Comparison of ENCODE assay signal across 17 cellular contexts in the genomic region with DNA sequence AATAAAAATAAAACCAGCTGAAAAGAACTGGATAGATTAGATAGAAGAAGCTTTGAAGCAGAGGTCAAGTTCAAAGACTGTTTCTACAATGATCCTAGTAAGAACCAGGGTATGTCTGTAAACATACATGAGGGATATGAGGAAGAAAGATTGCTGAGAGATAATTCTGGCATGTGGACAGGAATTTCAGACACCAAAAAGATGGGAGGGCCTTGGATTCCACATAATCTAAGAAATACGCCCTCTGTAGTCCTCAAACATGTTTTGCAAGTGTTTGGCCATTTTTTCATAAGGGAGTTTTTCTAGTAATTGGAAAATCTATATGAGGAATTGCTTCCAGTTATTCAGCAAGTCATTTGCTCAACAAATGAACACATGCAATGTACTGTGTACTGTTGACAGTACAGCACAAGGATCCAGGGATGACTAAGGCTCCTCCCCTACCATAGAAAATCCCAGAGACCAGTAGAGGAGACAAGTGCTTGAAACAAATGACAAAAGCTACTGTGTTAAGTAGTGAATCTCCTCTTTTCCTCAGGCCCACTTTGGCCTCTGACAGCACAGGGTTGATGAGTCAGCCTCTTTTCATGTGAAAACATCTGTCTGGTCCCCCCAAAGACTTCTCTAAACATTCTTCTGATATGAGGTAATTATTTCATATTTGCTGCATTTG.
A peak's percentile ranks its signal among the peaks of the same experiment; 100 is the strongest.
DNase-seq lines count a peak whose midpoint lies in the region; ATAC-seq, FAIRE-seq and TF ChIP-seq lines count a peak whose summit lies in the region.
"Had no signal": no experiment of that assay in that cellular context is flagged by ENCODE, and none has a peak within 500 bp of the region (broad histone marks: within the 10 kb centered on the region; RNA-seq: fewer than 3 reads in every experiment).

No MANE protein-coding gene starts in this region.

- H3K4me1 ChIP-seq in esophagus muscularis mucosa, result no peaks in the 10 kb centered on the region
- H3K4me1 ChIP-seq: breast epithelium had no signal

- no peak for TF ChIP-seq EP300 in esophagus muscularis mucosa (IDR thresholded peaks at IDR 0.05)

- DNase-seq in AG04450 (ENCODE audit: low read depth, low spot score) (peak; percentile 60), HT1080 (ENCODE audit: low read depth) (peak; percentile 38), bronchial epithelial cell (ENCODE audit: low read depth) (peak; percentile 43), kidney glomerular epithelial cell (lab: John Stamatoyannopoulos, UW) (peak; percentile 29), NCI-H2196 treated with DMSO at 0.1 percent for 48 hours (lab: John Stamatoyannopoulos, UW; ENCODE audit: unreplicated experiment) (no peak), DMS153 treated with DMSO at 0.1 percent for 48 hours (lab: John Stamatoyannopoulos, UW; ENCODE audit: unreplicated experiment) (no peak), esophagus muscularis mucosa (ENCODE audit: extremely low spot score) (no peak)
- DNase-seq: activated T-cell treated with anti-CD3 and anti-CD28 coated beads, Interleukin-2, amount 50 U/mL, for 1 hour; NCI-H446 treated with DMSO at 0.1 percent for 48 hours; SHP77; stimulated activated CD4-positive, alpha-beta T cell treated with anti-CD3 and anti-CD28 coated beads, Interleukin-1b, Interleukin-23, amount 100 ng/mL, for 48 hours; stimulated activated naive CD4-positive, alpha-beta T cell had no signal

- WGBS in esophagus muscularis mucosa, result 64% methylated on average over 1 of the region's 1 CpG

- CTCF ChIA-PET in AG04450 (lab: Charles Lee), result interaction anchor here (1.6 to 2.0 kb wide), 2 partner anchors 19 to 64 kb away, joined by 5 to 11 read pairs; no protein-coding TSS in a partner anchor

- no peaks in the 10 kb centered on the region for H3K27me3 ChIP-seq in AG04450 (ENCODE audit: control insufficient read depth, insufficient read depth, low read length)
- H3K27me3 ChIP-seq in bronchial epithelial cell (ENCODE audit: control insufficient read depth, insufficient read depth, low read length), result no peaks in the 10 kb centered on the region
- no peaks in the 10 kb centered on the region for H3K27me3 ChIP-seq in esophagus muscularis mucosa
- H3K27me3 ChIP-seq: BLaER1 treated with 17β-estradiol and CSF1 and Interleukin-3, amounts not matched to agents 10 nM and 100 nM; breast epithelium had no signal

- no peak for TF ChIP-seq POLR2A in esophagus muscularis mucosa (IDR thresholded peaks at IDR 0.05; ENCODE audit: low read depth)

- no peaks in the 10 kb centered on the region for H3K36me3 ChIP-seq in bronchial epithelial cell (ENCODE audit: control insufficient read depth, insufficient read depth, low read length)
- H3K36me3 ChIP-seq in esophagus muscularis mucosa, result no peaks in the 10 kb centered on the region
- H3K36me3 ChIP-seq: BLaER1 treated with 17β-estradiol and CSF1 and Interleukin-3, amounts not matched to agents 10 nM and 100 nM; breast epithelium had no signal

- intact Hi-C loops in esophagus muscularis mucosa (cut with DNase I), result no loop called here

- POLR2A ChIA-PET in AG04450 (lab: Yijun Ruan, JAX), result no interaction called here

- H3K4me3 ChIP-seq in AG04450 (ENCODE audit: low read depth, low read length) (no peak overlapping the region), bronchial epithelial cell (ENCODE audit: low read depth, low read length) (no peak overlapping the region), esophagus muscularis mucosa (no peak overlapping the region)
- H3K4me3 ChIP-seq: BLaER1 treated with 17β-estradiol and CSF1 and Interleukin-3, amounts not matched to agents 10 nM and 100 nM; breast epithelium had no signal

- H3K9me3 ChIP-seq in AG04450 (ENCODE audit: control insufficient read depth, insufficient read depth, low read length), result no peaks in the 10 kb centered on the region
- H3K9me3 ChIP-seq in esophagus muscularis mucosa, result no peaks in the 10 kb centered on the region
- H3K9me3 ChIP-seq: BLaER1 treated with 17β-estradiol and CSF1 and Interleukin-3, amounts not matched to agents 10 nM and 100 nM; breast epithelium had no signal

- FAIRE-seq in bronchial epithelial cell (lab: Jason Lieb, UNC), result no peak

- ATAC-seq in GM18858 (IDR thresholded peaks at IDR 0.05; ENCODE audit: unreplicated experiment), result no peak
- ATAC-seq: activated CD4-positive, CD25-positive, alpha-beta regulatory T cell treated with anti-CD3 and anti-CD28 coated beads, Interleukin-2, amount 50 U/mL, for 24 hours; esophagus mucosa had no signal

- H3K27ac ChIP-seq in AG04450 (ENCODE audit: low read depth, low read length) (no peak overlapping the region), esophagus muscularis mucosa (replicated peaks in 1 of 4) (no peak overlapping the region)
- H3K27ac ChIP-seq: BLaER1 treated with 17β-estradiol and CSF1 and Interleukin-3, amounts not matched to agents 10 nM and 100 nM had no signal

- TF ChIP-seq CTCF in AG04450 (IDR thresholded peaks at IDR 0.05; ENCODE audit: low read depth, low read length), result peak; percentile 36
- TF ChIP-seq CTCF in bronchial epithelial cell (IDR thresholded peaks at IDR 0.05; ENCODE audit: insufficient read depth, low read length, severe bottlenecking), result no peak
- TF ChIP-seq CTCF in esophagus muscularis mucosa (IDR thresholded peaks at IDR 0.05), result no peak

Comparison
In these comparisons a context has a peak if more than half of its experiments do, and no peak if none do; other contexts are left out.
1. DNase-seq: peak in AG04450 (single experiment), HT1080 (single experiment), bronchial epithelial cell (single experiment) and kidney glomerular epithelial cell (single experiment); none in NCI-H2196 treated with DMSO at 0.1 percent for 48 hours (single experiment), DMS153 treated with DMSO at 0.1 percent for 48 hours (single experiment) and esophagus muscularis mucosa (single experiment).